Comparison of ENCODE assay signal across 1 cellular context in genomic region chr6:144284753-144285547, GRCh38.
A peak's percentile ranks its signal among the peaks of the same experiment; 100 is the strongest.
TF ChIP-seq lines count a peak whose summit lies in the region.

UTRN (plus strand) TSS chr6:144285335; CDS start chr6:144291829, 6,494 bp downstream.

TF ChIP-seq in HEK293, 187 proteins besides CTCF, POLR2A, EP300 and RAD21 (continued from another document and continues in another):
- TF ChIP-seq HIC1 (tag by site-specific recombination; IDR thresholded peaks at IDR 0.05), result peak; percentile 78
- no peak for TF ChIP-seq ZNF677 (tag by site-specific recombination; IDR thresholded peaks at IDR 0.05)
- peak; percentile 86 for TF ChIP-seq SP2 (tag by site-specific recombination; IDR thresholded peaks at IDR 0.05)
- TF ChIP-seq ZNF121 (tag by site-specific recombination; IDR thresholded peaks at IDR 0.05), result peak; percentile 61; the same call in 1 of the 2 replicates
- no peak; the same call in 1 of the 2 replicates for TF ChIP-seq ZNF785 (tag by site-specific recombination; IDR thresholded peaks at IDR 0.05)
- 0 out of 2 replicates have a peak, but pooled peaks have one; percentile 41 for TF ChIP-seq ZXDB (tag by site-specific recombination; IDR thresholded peaks at IDR 0.05)
- no peak for TF ChIP-seq ZNF266 (tag by site-specific recombination; IDR thresholded peaks at IDR 0.05; ENCODE audit: low read depth)
- TF ChIP-seq ZNF19 (tag by site-specific recombination; IDR thresholded peaks at IDR 0.05; ENCODE audit: low read depth), result no peak
- TF ChIP-seq ZNF473 (tag by site-specific recombination; IDR thresholded peaks at IDR 0.05), result no peak
- TF ChIP-seq ZNF560 (tag by site-specific recombination; IDR thresholded peaks at IDR 0.05; ENCODE audit: borderline replicate concordance), result no peak
- no peak for TF ChIP-seq ZNF830 (tag by site-specific recombination; IDR thresholded peaks at IDR 0.05; ENCODE audit: low read depth)
- peak; percentile 71; the same call in 1 of the 2 replicates for TF ChIP-seq ZNF449 (tag by site-specific recombination; IDR thresholded peaks at IDR 0.05)
- peak; percentile 79 for TF ChIP-seq KLF1 (tag by site-specific recombination; IDR thresholded peaks at IDR 0.05)
- no peak for TF ChIP-seq ZNF302 (tag by site-specific recombination; IDR thresholded peaks at IDR 0.05; ENCODE audit: low read depth)
- no peak for TF ChIP-seq ZNF18 (tag by site-specific recombination; IDR thresholded peaks at IDR 0.05)
- no peak for TF ChIP-seq ZNF354C (tag by site-specific recombination; IDR thresholded peaks at IDR 0.05; ENCODE audit: borderline replicate concordance, low read depth)
- no peak for TF ChIP-seq ZNF292 (tag by site-specific recombination; IDR thresholded peaks at IDR 0.05; ENCODE audit: borderline replicate concordance, low read depth)
- no peak for TF ChIP-seq ATF2 (tag by site-specific recombination; IDR thresholded peaks at IDR 0.05; ENCODE audit: low read depth)
- no peak for TF ChIP-seq HOXA7 (CRISPR knock-in tag; IDR thresholded peaks at IDR 0.05; ENCODE audit: borderline replicate concordance)
- TF ChIP-seq KLF16 (tag by site-specific recombination; IDR thresholded peaks at IDR 0.05), result peak; percentile 69
- TF ChIP-seq ZNF341 (tag by site-specific recombination; IDR thresholded peaks at IDR 0.05; ENCODE audit: low read depth), result peak; percentile 76
- TF ChIP-seq ZNF621 (tag by site-specific recombination; IDR thresholded peaks at IDR 0.05), result no peak
- TF ChIP-seq ZNF2 (tag by site-specific recombination; IDR thresholded peaks at IDR 0.05), result peak; percentile 15; the same call in 1 of the 2 replicates
- no peak for TF ChIP-seq ZNF133 (tag by site-specific recombination; IDR thresholded peaks at IDR 0.05)
- no peak for TF ChIP-seq ZNF555 (tag by site-specific recombination; conservative IDR thresholded peaks at IDR 0.05)
- TF ChIP-seq GLIS2 (tag by site-specific recombination; IDR thresholded peaks at IDR 0.05), result peak; percentile 100
- no peak for TF ChIP-seq BCL11B (tag by site-specific recombination; IDR thresholded peaks at IDR 0.05; ENCODE audit: low read depth)
- TF ChIP-seq ZBTB6 (tag by site-specific recombination; IDR thresholded peaks at IDR 0.05), result peak; percentile 96
- no peak for TF ChIP-seq ZNF571 (tag by site-specific recombination; IDR thresholded peaks at IDR 0.05)
- TF ChIP-seq ZNF140 (tag by site-specific recombination; IDR thresholded peaks at IDR 0.05), result no peak
- no peak for TF ChIP-seq ZNF664 (tag by site-specific recombination; IDR thresholded peaks at IDR 0.05)
- TF ChIP-seq ZNF596 (tag by site-specific recombination; IDR thresholded peaks at IDR 0.05), result peak; percentile 85
- peak; percentile 50 for TF ChIP-seq MZF1 (tag by site-specific recombination; IDR thresholded peaks at IDR 0.05; ENCODE audit: borderline replicate concordance)
- no peak for TF ChIP-seq ZSCAN23 (tag by site-specific recombination; IDR thresholded peaks at IDR 0.05)
- no peak for TF ChIP-seq ZNF169 (tag by site-specific recombination; IDR thresholded peaks at IDR 0.05)
- no peak for TF ChIP-seq SETDB1 (IDR thresholded peaks at IDR 0.05; ENCODE audit: insufficient read length, low read length)
- TF ChIP-seq ZFHX2 (tag by site-specific recombination; conservative IDR thresholded peaks at IDR 0.05), result peak; percentile 88
- TF ChIP-seq ZNF214 (tag by site-specific recombination; IDR thresholded peaks at IDR 0.05; ENCODE audit: borderline replicate concordance), result no peak
- 0 out of 2 replicates have a peak, but pooled peaks have one; percentile 51 for TF ChIP-seq TCF7L2 (IDR thresholded peaks at IDR 0.05; ENCODE audit: borderline replicate concordance, low read depth, low read length)
- peak; percentile 79 for TF ChIP-seq SP7 (tag by site-specific recombination; IDR thresholded peaks at IDR 0.05)
- TF ChIP-seq YY1 (tag by site-specific recombination; IDR thresholded peaks at IDR 0.05), result peak; percentile 16; the same call in 1 of the 2 replicates
- TF ChIP-seq ZNF239 (tag by site-specific recombination; IDR thresholded peaks at IDR 0.05), result no peak
- no peak for TF ChIP-seq ZNF580 (tag by site-specific recombination; IDR thresholded peaks at IDR 0.05)
- TF ChIP-seq ZNF837 (tag by site-specific recombination; IDR thresholded peaks at IDR 0.05), result no peak
- TF ChIP-seq ZNF777 (tag by site-specific recombination; IDR thresholded peaks at IDR 0.05; ENCODE audit: borderline replicate concordance), result no peak
- no peak for TF ChIP-seq SALL2 (tag by site-specific recombination; IDR thresholded peaks at IDR 0.05; ENCODE audit: borderline replicate concordance)
- no peak for TF ChIP-seq ZNF433 (tag by site-specific recombination; IDR thresholded peaks at IDR 0.05; ENCODE audit: low read depth)
- TF ChIP-seq PRDM10 (tag by site-specific recombination; IDR thresholded peaks at IDR 0.05), result peak; percentile 6; the same call in 1 of the 2 replicates
- no peak for TF ChIP-seq ZNF518A (tag by site-specific recombination; conservative IDR thresholded peaks at IDR 0.05; ENCODE audit: low read depth)
- no peak for TF ChIP-seq ZNF335 (tag by site-specific recombination; conservative IDR thresholded peaks at IDR 0.05)
